In the genomic region with DNA sequence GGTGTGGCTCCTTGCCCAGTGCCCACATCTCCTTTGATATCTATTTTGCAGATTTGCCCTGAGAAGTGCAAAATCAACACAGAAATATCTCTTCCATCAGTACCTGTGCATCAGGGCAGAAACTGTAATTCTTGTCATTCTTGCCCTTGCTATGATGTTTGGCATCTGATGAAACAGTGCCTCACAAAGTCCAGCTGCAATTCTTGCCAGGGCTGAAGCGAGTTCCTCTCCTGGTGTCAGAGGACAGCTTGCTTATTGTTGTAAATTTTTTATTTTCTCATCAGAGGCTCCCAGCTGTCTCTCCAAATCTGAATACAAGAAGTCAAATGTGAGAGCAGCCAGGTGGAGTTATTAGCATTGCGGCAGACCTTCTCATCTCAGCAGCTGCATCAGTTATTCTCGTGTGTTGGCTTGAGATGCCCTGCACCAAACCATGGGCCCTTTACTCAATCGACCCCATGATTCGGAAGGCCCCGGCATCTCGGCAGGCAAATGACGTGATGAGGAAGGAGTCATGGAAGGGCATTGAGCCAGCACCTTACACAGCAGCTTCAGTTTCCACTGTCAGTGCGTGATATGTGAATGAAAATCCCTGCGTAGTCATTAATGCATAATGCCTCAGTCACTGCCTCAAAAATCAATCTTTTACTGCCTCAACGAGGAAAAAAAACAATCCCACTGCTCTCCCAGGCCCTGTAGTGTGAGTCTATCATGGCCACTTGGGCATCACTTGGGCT, we compare ENCODE assay signal across 13 cellular contexts.
DNase-seq lines count a peak whose midpoint lies in the region; ATAC-seq and TF ChIP-seq lines count a peak whose summit lies in the region.
"Had no signal": no experiment of that assay in that cellular context is flagged by ENCODE, and none has a peak within 500 bp of the region (broad histone marks: within the 10 kb centered on the region; RNA-seq: fewer than 3 reads in every experiment).

No MANE protein-coding gene starts in this region.

- CTCF ChIA-PET in CD8-positive, alpha-beta T cell (lab: Charles Lee) = interaction anchor here (0.6 to 2.2 kb wide), 9 partner anchors 11 to 917 kb away, joined by 3 to 13 read pairs (median 4); partner anchors contain the start of gene TIPARP

- H3K9me3 ChIP-seq in CD8-positive, alpha-beta T cell (ENCODE audit: low read length) = no peaks in the 10 kb centered on the region
- no peaks in the 10 kb centered on the region for H3K9me3 ChIP-seq in OCI-LY1 (ENCODE audit: low read length)
- H3K9me3 ChIP-seq in gastrocnemius medialis = no peaks in the 10 kb centered on the region
- H3K9me3 ChIP-seq: upper lobe of right lung had no signal

- ATAC-seq in CD8-positive, alpha-beta T cell = no peak
- no peak for ATAC-seq in stimulated activated naive CD8-positive, alpha-beta T cell treated with anti-CD3 and anti-CD28 coated beads, Interleukin-15, Interleukin-2, amounts not matched to agents 100 U/mL and 50 U/mL, for 24 hours
- no peak for ATAC-seq in gastrocnemius medialis
- ATAC-seq: upper lobe of right lung had no signal

- peak overlapping the region; percentile 90 for H3K27ac Mint-ChIP-seq in CD8-positive, alpha-beta T cell
- peak overlapping the region; percentile 30 to 81 (median 50) for H3K27ac Mint-ChIP-seq in nephron

- no peak overlapping the region for H3K27ac ChIP-seq in CD8-positive, alpha-beta T cell (ENCODE audit: low read depth, low read length)
- H3K27ac ChIP-seq in OCI-LY1 (ENCODE audit: low read depth, low read length, poor library complexity, severe bottlenecking) = peak overlapping the region; percentile 94
- no peak overlapping the region for H3K27ac ChIP-seq in gastrocnemius medialis
- H3K27ac ChIP-seq: heart left ventricle, upper lobe of right lung had no signal

- H3K79me2 ChIP-seq in OCI-LY1 (ENCODE audit: insufficient read depth, low read length) = no peaks in the 10 kb centered on the region

- no peaks in the 10 kb centered on the region for H3K27me3 ChIP-seq in CD8-positive, alpha-beta T cell (ENCODE audit: insufficient read depth, low read length)
- H3K27me3 ChIP-seq in OCI-LY1 (ENCODE audit: insufficient read depth, low read length) (no peaks in the 10 kb centered on the region), gastrocnemius medialis (no peaks in the 10 kb centered on the region)
- H3K27me3 ChIP-seq: heart left ventricle, upper lobe of right lung had no signal

- no peak for DNase-seq in CD8-positive, alpha-beta T cell
- peak; percentile 48 for DNase-seq in epithelial cell of esophagus (ENCODE audit: low read depth)
- no peak for DNase-seq in stimulated activated naive CD8-positive, alpha-beta T cell treated with anti-CD3 and anti-CD28 coated beads, Interleukin-15, Interleukin-2, amounts not matched to agents 100 U/mL and 50 U/mL, for 24 hours
- DNase-seq in hippocampal formation (lab: John Stamatoyannopoulos, UW) = no peak
- no peak for DNase-seq in gastrocnemius medialis
- no peak for DNase-seq in NCI-H187 (lab: John Stamatoyannopoulos, UW)
- DNase-seq: DMS53; heart left ventricle; stimulated activated CD4-positive, alpha-beta T cell treated with anti-CD3 and anti-CD28 coated beads, Interleukin-4, amount 100 ng/mL, for 4 hours; upper lobe of right lung had no signal

- TF ChIP-seq CTCF in CD8-positive, alpha-beta T cell (IDR thresholded peaks at IDR 0.05) = no peak
- no peak for TF ChIP-seq CTCF in OCI-LY1 (IDR thresholded peaks at IDR 0.05; ENCODE audit: low read length)
- TF ChIP-seq CTCF in epithelial cell of esophagus (IDR thresholded peaks at IDR 0.05; ENCODE audit: insufficient read depth, low read depth, low read length, missing control alignments) = no peak
- TF ChIP-seq CTCF in nephron (IDR thresholded peaks at IDR 0.05; ENCODE audit: unreplicated experiment in 3 of 3) = no peak
- TF ChIP-seq CTCF in gastrocnemius medialis (IDR thresholded peaks at IDR 0.05 in 4 of 5, conservative IDR thresholded peaks at IDR 0.05 in 1 of 5) = no peak

- no peaks in the 10 kb centered on the region for H3K36me3 ChIP-seq in CD8-positive, alpha-beta T cell (ENCODE audit: insufficient read depth, low read length)
- H3K36me3 ChIP-seq in OCI-LY1 (ENCODE audit: insufficient read depth, low read length) (no peaks in the 10 kb centered on the region), gastrocnemius medialis (no peaks in the 10 kb centered on the region)
- H3K36me3 ChIP-seq: heart left ventricle, upper lobe of right lung had no signal

- H3K4me2 ChIP-seq in OCI-LY1 (ENCODE audit: low read length) = peak overlapping the region; percentile 52

- peaks cover 17% of the 10 kb centered on the region for H3K4me1 ChIP-seq in CD8-positive, alpha-beta T cell (ENCODE audit: insufficient read depth, low read length)
- H3K4me1 ChIP-seq in OCI-LY1 (ENCODE audit: insufficient read depth, low read length, severe bottlenecking) (peaks cover 57% of the 10 kb centered on the region), gastrocnemius medialis (no peaks in the 10 kb centered on the region)
- H3K4me1 ChIP-seq: upper lobe of right lung had no signal

- H3K4me1 Mint-ChIP-seq in CD8-positive, alpha-beta T cell (ENCODE audit: low read depth) = peaks cover 38% of the 10 kb centered on the region
- peaks cover 55% of the 10 kb centered on the region for H3K4me1 Mint-ChIP-seq in nephron

- H3K9ac ChIP-seq in OCI-LY1 (ENCODE audit: low read length) = peak overlapping the region; percentile 45; the same call in 1 of the 2 replicates

- H3K36me3 Mint-ChIP-seq in CD8-positive, alpha-beta T cell = no peaks in the 10 kb centered on the region
- H3K36me3 Mint-ChIP-seq in nephron (ENCODE audit: low read depth) = no peaks in the 10 kb centered on the region

- in situ Hi-C loops in gastrocnemius medialis (cut with MboI; ENCODE audit: low sequenced_read_pairs in 4 of 4) = no loop called here

- H3K9me2 ChIP-seq in OCI-LY1 (ENCODE audit: low read depth, low read length) = no peaks in the 10 kb centered on the region

- no peak for TF ChIP-seq POLR2A in gastrocnemius medialis (IDR thresholded peaks at IDR 0.05)

- H3K9me3 Mint-ChIP-seq in CD8-positive, alpha-beta T cell = no peaks in the 10 kb centered on the region
- no peaks in the 10 kb centered on the region for H3K9me3 Mint-ChIP-seq in nephron
- H3K9me3 Mint-ChIP-seq: neural crest cell had no signal

- H3K27me3 Mint-ChIP-seq in CD8-positive, alpha-beta T cell (ENCODE audit: low read depth) = no peaks in the 10 kb centered on the region
- H3K27me3 Mint-ChIP-seq in nephron (ENCODE audit: low read depth) = no peaks in the 10 kb centered on the region

- no peak overlapping the region for H2AFZ ChIP-seq in OCI-LY1 (ENCODE audit: low read length)

- intact Hi-C loops in CD8-positive, alpha-beta T cell (cut with DNase I, micrococcal nuclease) = no loop called here
- intact Hi-C loops in gastrocnemius medialis (cut with DNase I; ENCODE audit: low total_unique reads) = no loop called here

- no peaks in the 10 kb centered on the region for H4K20me1 ChIP-seq in OCI-LY1 (ENCODE audit: insufficient read depth, low read length)

- no peak overlapping the region for H3K4me3 ChIP-seq in CD8-positive, alpha-beta T cell (ENCODE audit: low read depth, low read length)
- peak overlapping the region; percentile 25 for H3K4me3 ChIP-seq in OCI-LY1 (ENCODE audit: low read depth, low read length, poor library complexity, severe bottlenecking)
- no peak overlapping the region for H3K4me3 ChIP-seq in epithelial cell of esophagus (ENCODE audit: low read length)
- H3K4me3 ChIP-seq in gastrocnemius medialis = no peak overlapping the region
- H3K4me3 ChIP-seq: heart left ventricle, upper lobe of right lung had no signal

- no peaks in the 10 kb centered on the region for H3F3A ChIP-seq in OCI-LY1 (ENCODE audit: insufficient read depth, low read length)

- POLR2A ChIA-PET in CD8-positive, alpha-beta T cell (lab: Charles Lee) = interaction anchor here (0.6 to 1.5 kb wide), 9 partner anchors 10 to 512 kb away, joined by 3 to 7 read pairs (median 4); partner anchors contain the start of gene SSR3

- no peak overlapping the region for H3K4me3 Mint-ChIP-seq in CD8-positive, alpha-beta T cell
- no peak overlapping the region for H3K4me3 Mint-ChIP-seq in nephron
- H3K4me3 Mint-ChIP-seq: neural crest cell had no signal
